ENCODE assay signal across 22 cellular contexts in genomic region chrX:47212381-47213293, GRCh38. TPM values are rescaled to one million over a fixed set of nuclear protein-coding genes. Genes with fewer than 3 reads are reported as not detected.
A peak's percentile ranks its signal among the peaks of the same experiment; 100 is the strongest.
DNase-seq lines count a peak whose midpoint lies in the region; ATAC-seq, FAIRE-seq and TF ChIP-seq lines count a peak whose summit lies in the region.
"Had no signal": no experiment of that assay in that cellular context is flagged by ENCODE, and none has a peak within 500 bp of the region (broad histone marks: within the 10 kb centered on the region; RNA-seq: fewer than 3 reads in every experiment).

No MANE protein-coding gene starts in this region.

- no peaks in the 10 kb centered on the region for H3K9me3 ChIP-seq in kidney (ENCODE audit: control insufficient read depth in 1 of 2, low read length in 2 of 2)
- H3K9me3 ChIP-seq: body of pancreas, tibial nerve had no signal

- no peak overlapping the region for H3K9ac ChIP-seq in kidney (ENCODE audit: low read length in 2 of 2)

- no peak for ATAC-seq in activated naive CD8-positive, alpha-beta T cell treated with anti-CD3 and anti-CD28 coated beads, Interleukin-2, amount 50 U/mL, for 24 hours
- ATAC-seq in activated T-helper 17 cell treated with anti-CD3 and anti-CD28 coated beads, Interleukin-2, amount 50 U/mL, for 72 hours (replicated peaks): no peak
- ATAC-seq in stimulated activated naive CD8-positive, alpha-beta T cell treated with anti-CD3 and anti-CD28 coated beads, Interleukin-15, amount 100 ng/mL, for 72 hours: no peak
- ATAC-seq in HG03175 (IDR thresholded peaks at IDR 0.05; ENCODE audit: unreplicated experiment): no peak
- no peak for ATAC-seq in HG03520 (IDR thresholded peaks at IDR 0.05; ENCODE audit: unreplicated experiment)
- ATAC-seq: body of pancreas, HCT116, left lobe of liver had no signal

- H3K36me3 Mint-ChIP-seq in activated naive CD8-positive, alpha-beta T cell treated with anti-CD3 and anti-CD28 coated beads for 36 hours: peaks cover 23% of the 10 kb centered on the region
- peaks cover 23% of the 10 kb centered on the region for H3K36me3 Mint-ChIP-seq in activated naive CD8-positive, alpha-beta T cell treated with anti-CD3 and anti-CD28 coated beads, Interleukin-2, amount 50 U/mL, for 24 hours (ENCODE audit: low read depth)
- peaks cover 92% of the 10 kb centered on the region for H3K36me3 Mint-ChIP-seq in activated T-helper 17 cell treated with anti-CD3 and anti-CD28 coated beads, Interleukin-2, amount 50 U/mL, for 72 hours (ENCODE audit: low read depth)

- no peak overlapping the region for H3K4me3 ChIP-seq in kidney (ENCODE audit: low read length in 2 of 2)
- H3K4me3 ChIP-seq: body of pancreas, tibial nerve had no signal

- peaks cover 21% of the 10 kb centered on the region for H3K4me1 Mint-ChIP-seq in activated naive CD8-positive, alpha-beta T cell treated with anti-CD3 and anti-CD28 coated beads for 36 hours
- peaks cover 24% of the 10 kb centered on the region for H3K4me1 Mint-ChIP-seq in activated naive CD8-positive, alpha-beta T cell treated with anti-CD3 and anti-CD28 coated beads, Interleukin-2, amount 50 U/mL, for 24 hours
- peaks cover 17% of the 10 kb centered on the region for H3K4me1 Mint-ChIP-seq in activated T-helper 17 cell treated with anti-CD3 and anti-CD28 coated beads, Interleukin-2, amount 50 U/mL, for 72 hours
- H3K4me1 Mint-ChIP-seq in stimulated activated naive CD8-positive, alpha-beta T cell treated with anti-CD3 and anti-CD28 coated beads, Interleukin-15, amount 100 ng/mL, for 72 hours: peaks cover 18% of the 10 kb centered on the region

- FAIRE-seq in kidney (lab: Jason Lieb, UNC): no peak
- FAIRE-seq: D721Med had no signal

- no peak overlapping the region for H3K27ac ChIP-seq in kidney (ENCODE audit: low read depth in 2 of 2, low read length in 2 of 2)
- H3K27ac ChIP-seq: body of pancreas, tibial nerve, VCaP had no signal

- H3K27me3 Mint-ChIP-seq in activated naive CD8-positive, alpha-beta T cell treated with anti-CD3 and anti-CD28 coated beads for 36 hours: no peaks in the 10 kb centered on the region
- H3K27me3 Mint-ChIP-seq in activated naive CD8-positive, alpha-beta T cell treated with anti-CD3 and anti-CD28 coated beads, Interleukin-2, amount 50 U/mL, for 24 hours: no peaks in the 10 kb centered on the region
- H3K27me3 Mint-ChIP-seq in activated T-helper 17 cell treated with anti-CD3 and anti-CD28 coated beads, Interleukin-2, amount 50 U/mL, for 72 hours: no peaks in the 10 kb centered on the region
- H3K27me3 Mint-ChIP-seq in stimulated activated naive CD8-positive, alpha-beta T cell treated with anti-CD3 and anti-CD28 coated beads, Interleukin-15, amount 100 ng/mL, for 72 hours: no peaks in the 10 kb centered on the region
- H3K27me3 Mint-ChIP-seq: naive B cell had no signal

- peak overlapping the region; percentile 35 for H3K27ac Mint-ChIP-seq in activated naive CD8-positive, alpha-beta T cell treated with anti-CD3 and anti-CD28 coated beads for 36 hours
- no peak overlapping the region for H3K27ac Mint-ChIP-seq in activated naive CD8-positive, alpha-beta T cell treated with anti-CD3 and anti-CD28 coated beads, Interleukin-2, amount 50 U/mL, for 24 hours
- peak overlapping the region; percentile 45 for H3K27ac Mint-ChIP-seq in activated T-helper 17 cell treated with anti-CD3 and anti-CD28 coated beads, Interleukin-2, amount 50 U/mL, for 72 hours
- H3K27ac Mint-ChIP-seq in stimulated activated naive CD8-positive, alpha-beta T cell treated with anti-CD3 and anti-CD28 coated beads, Interleukin-15, amount 100 ng/mL, for 72 hours: peak overlapping the region; percentile 70 to 76

- peaks cover 37 to 65% of the 10 kb centered on the region in 2 donors for H3K36me3 ChIP-seq in kidney (ENCODE audit: control insufficient read depth in 1 of 2, insufficient read depth in 2 of 2, low read length in 2 of 2)

- DNase-seq in activated naive CD8-positive, alpha-beta T cell treated with anti-CD3 and anti-CD28 coated beads for 36 hours: no peak
- no peak for DNase-seq in activated naive CD8-positive, alpha-beta T cell treated with anti-CD3 and anti-CD28 coated beads, Interleukin-2, amount 50 U/mL, for 24 hours
- DNase-seq in kidney: peak; percentile 33
- no peak for DNase-seq in stimulated activated naive CD8-positive, alpha-beta T cell treated with anti-CD3 and anti-CD28 coated beads, Interleukin-15, amount 100 ng/mL, for 72 hours
- DNase-seq: activated CD4-positive, alpha-beta T cell treated with anti-CD3 and anti-CD28 coated beads, Interleukin-2, amount 50 U/mL, for 1 hour; effector CD8-positive, alpha-beta T cell; foreskin fibroblast; naive B cell; NCI-H1092; NCI-H1930; NCI-H526 treated with DMSO at 0.1 percent for 48 hours; stimulated activated CD4-positive, alpha-beta T cell treated with anti-CD3 and anti-CD28 coated beads, Interleukin-12 subunit alpha, Interleukin-12 subunit beta, amount 100 ng/mL, for 4 hours; stimulated activated CD4-positive, alpha-beta T cell treated with anti-CD3 and anti-CD28 coated beads, Interleukin-4, amount 100 ng/mL, for 4 hours had no signal

- H3K4me3 Mint-ChIP-seq in activated naive CD8-positive, alpha-beta T cell treated with anti-CD3 and anti-CD28 coated beads for 36 hours: no peak overlapping the region
- H3K4me3 Mint-ChIP-seq in activated naive CD8-positive, alpha-beta T cell treated with anti-CD3 and anti-CD28 coated beads, Interleukin-2, amount 50 U/mL, for 24 hours: no peak overlapping the region
- no peak overlapping the region for H3K4me3 Mint-ChIP-seq in activated T-helper 17 cell treated with anti-CD3 and anti-CD28 coated beads, Interleukin-2, amount 50 U/mL, for 72 hours
- H3K4me3 Mint-ChIP-seq in stimulated activated naive CD8-positive, alpha-beta T cell treated with anti-CD3 and anti-CD28 coated beads, Interleukin-15, amount 100 ng/mL, for 72 hours: no peak overlapping the region
- H3K4me3 Mint-ChIP-seq: naive B cell had no signal

- H3K9me3 Mint-ChIP-seq in activated naive CD8-positive, alpha-beta T cell treated with anti-CD3 and anti-CD28 coated beads for 36 hours: no peaks in the 10 kb centered on the region
- no peaks in the 10 kb centered on the region for H3K9me3 Mint-ChIP-seq in activated naive CD8-positive, alpha-beta T cell treated with anti-CD3 and anti-CD28 coated beads, Interleukin-2, amount 50 U/mL, for 24 hours
- H3K9me3 Mint-ChIP-seq in activated T-helper 17 cell treated with anti-CD3 and anti-CD28 coated beads, Interleukin-2, amount 50 U/mL, for 72 hours: no peaks in the 10 kb centered on the region
- no peaks in the 10 kb centered on the region for H3K9me3 Mint-ChIP-seq in stimulated activated naive CD8-positive, alpha-beta T cell treated with anti-CD3 and anti-CD28 coated beads, Interleukin-15, amount 100 ng/mL, for 72 hours
- H3K9me3 Mint-ChIP-seq: naive B cell had no signal

- TF ChIP-seq CTCF in kidney (IDR thresholded peaks at IDR 0.05; ENCODE audit: borderline replicate concordance, extremely low read depth, insufficient read depth): no peak

- peaks cover 0 to 7% of the 10 kb centered on the region in 2 donors for H3K4me1 ChIP-seq in kidney (ENCODE audit: control insufficient read depth in 1 of 2, insufficient read depth in 1 of 2, low read depth in 1 of 2, low read length in 2 of 2)

- intact Hi-C loops in kidney (cut with DNase I): no loop called here

RNA-seq across cellular contexts. Expression of gene CDK16, which starts 5.8 kb away (rescaled TPM):
- 10 to 100 TPM; 49.9 to 51.3 TPM for total RNA-seq in activated naive CD8-positive, alpha-beta T cell treated with anti-CD3 and anti-CD28 coated beads for 36 hours
- total RNA-seq in activated T-helper 17 cell treated with anti-CD3 and anti-CD28 coated beads, Interleukin-2, amount 50 U/mL, for 72 hours: 10 to 100 TPM; 58.3 to 71.5 TPM
- total RNA-seq in kidney: 96.1 TPM
- polyA plus RNA-seq in kidney (ENCODE audit: insufficient read depth, low read depth, low replicate concordance): 89.1 TPM

RNA-seq across cellular contexts. Expression of gene UBA1, which starts 19.0 kb away (rescaled TPM):
- 100 to 1,000 TPM; 219 to 227 TPM for total RNA-seq in activated naive CD8-positive, alpha-beta T cell treated with anti-CD3 and anti-CD28 coated beads for 36 hours
- 100 to 1,000 TPM; 227 to 255 TPM for total RNA-seq in activated T-helper 17 cell treated with anti-CD3 and anti-CD28 coated beads, Interleukin-2, amount 50 U/mL, for 72 hours
- total RNA-seq in kidney: 218 TPM
- polyA plus RNA-seq in kidney (ENCODE audit: insufficient read depth, low read depth, low replicate concordance): 155 TPM

RNA-seq across cellular contexts. Expression of gene USP11, which starts 20.2 kb away (rescaled TPM):
- 10 to 100 TPM; 45.3 to 49.5 TPM for total RNA-seq in activated naive CD8-positive, alpha-beta T cell treated with anti-CD3 and anti-CD28 coated beads for 36 hours
- total RNA-seq in activated T-helper 17 cell treated with anti-CD3 and anti-CD28 coated beads, Interleukin-2, amount 50 U/mL, for 72 hours: 10 to 100 TPM; 24.0 to 26.6 TPM
- 91.6 TPM for total RNA-seq in kidney
- 30.9 TPM for polyA plus RNA-seq in kidney (ENCODE audit: insufficient read depth, low read depth, low replicate concordance)
